In the genomic region with DNA sequence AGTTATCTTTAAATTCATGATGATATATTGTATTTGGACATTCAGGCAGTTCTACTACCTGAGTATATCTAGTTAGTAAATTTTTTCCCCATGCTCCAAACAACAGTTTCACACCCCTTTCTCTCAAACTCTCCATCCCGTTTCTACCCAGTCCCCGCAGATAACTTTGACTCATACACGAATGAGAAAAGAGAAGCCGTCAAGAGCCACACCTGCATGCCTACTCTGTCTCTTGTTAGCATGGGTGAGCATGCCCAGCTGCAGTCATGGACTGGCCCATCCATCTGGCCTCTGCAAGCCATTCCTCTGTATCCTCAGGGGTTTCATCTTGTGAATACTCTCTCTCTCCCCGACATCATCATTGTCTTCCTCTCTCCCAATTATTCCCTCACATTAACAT, we compare ENCODE assay signal across 15 cellular contexts. TPM values are rescaled to one million over a fixed set of nuclear protein-coding genes. Genes with fewer than 3 reads are reported as not detected.
DNase-seq lines count a peak whose midpoint lies in the region; ATAC-seq and TF ChIP-seq lines count a peak whose summit lies in the region.
"Had no signal": no experiment of that assay in that cellular context is flagged by ENCODE, and none has a peak within 500 bp of the region (broad histone marks: within the 10 kb centered on the region; RNA-seq: fewer than 3 reads in every experiment).

No MANE protein-coding gene starts in this region.

- H3K9me3 ChIP-seq in MM.1S (replicated peaks; ENCODE audit: insufficient read depth, low read length) (no peaks in the 10 kb centered on the region), mesenchymal stem cell (ENCODE audit: control insufficient read depth, low read length) (no peaks in the 10 kb centered on the region)

- H3K79me1 ChIP-seq in mesenchymal stem cell (replicated peaks; ENCODE audit: low read length, poor library complexity, severe bottlenecking), result no peaks in the 10 kb centered on the region

- DNase-seq in activated CD4-positive, alpha-beta T cell treated with anti-CD3 and anti-CD28 coated beads for 36 hours, result no peak
- no peak for DNase-seq in activated CD4-positive, alpha-beta T cell treated with anti-CD3 and anti-CD28 coated beads for 1 hour
- DNase-seq in MM.1S, result no peak
- DNase-seq in EL, result no peak
- no peak for DNase-seq in mesenchymal stem cell
- DNase-seq: Calu3; CD8-positive, alpha-beta T cell; HFFc6; MV-4-11; NCI-H1694 treated with DMSO at 0.1 percent for 48 hours; NCI-H510A; NCI-H748 treated with DMSO at 0.1 percent for 48 hours; Right ventricle myocardium superior had no signal

- POLR2A ChIA-PET in activated CD4-positive, alpha-beta T cell treated with anti-CD3 and anti-CD28 coated beads for 36 hours (lab: Charles Lee), result no interaction called here

- H4K8ac ChIP-seq in mesenchymal stem cell (ENCODE audit: low read length), result no peak overlapping the region

- CTCF ChIA-PET in activated CD4-positive, alpha-beta T cell treated with anti-CD3 and anti-CD28 coated beads for 36 hours (lab: Charles Lee), result interaction anchor here (1.3 kb wide), 1 partner anchor 9 kb away, joined by 5 read pairs; no protein-coding TSS in a partner anchor

- H2AFZ ChIP-seq in MM.1S (ENCODE audit: low read length) (no peak overlapping the region), mesenchymal stem cell (ENCODE audit: low read depth, low read length) (no peak overlapping the region)

- H2BK12ac ChIP-seq in mesenchymal stem cell (ENCODE audit: low read length in 2 of 2), result no peak overlapping the region

- no peaks in the 10 kb centered on the region for H3K9me2 ChIP-seq in MM.1S (replicated peaks; ENCODE audit: insufficient read depth, low read length)

- H3K27me3 ChIP-seq in MM.1S (replicated peaks; ENCODE audit: insufficient read depth, low read length), result no peaks in the 10 kb centered on the region
- H3K27me3 ChIP-seq in mesenchymal stem cell (ENCODE audit: control insufficient read depth in 1 of 2, insufficient read depth in 1 of 2, low read length in 2 of 2), result no peaks in the 10 kb centered on the region

- H2BK120ac ChIP-seq in mesenchymal stem cell (ENCODE audit: low read depth, low read length), result no peak overlapping the region

- 0 out of 2 replicates have a peak overlapping the region, but pooled peaks have one; percentile 4 for H3K4me2 ChIP-seq in MM.1S (ENCODE audit: low read depth, low read length)
- no peak overlapping the region for H3K4me2 ChIP-seq in mesenchymal stem cell (ENCODE audit: low read length, poor library complexity, severe bottlenecking)

- H3K23ac ChIP-seq in mesenchymal stem cell (ENCODE audit: low read length in 2 of 2), result no peak overlapping the region

- no peak overlapping the region for H2BK15ac ChIP-seq in mesenchymal stem cell (ENCODE audit: low read depth, poor library complexity, severe bottlenecking)

- no peak for TF ChIP-seq CTCF in MM.1S (IDR thresholded peaks at IDR 0.05; ENCODE audit: low read length)

- no peak overlapping the region for H3K4me3 ChIP-seq in MM.1S (ENCODE audit: low read length)
- no peak overlapping the region for H3K4me3 ChIP-seq in mesenchymal stem cell (ENCODE audit: insufficient read depth in 1 of 2, low read depth in 1 of 2, low read length in 2 of 2)

- no peak overlapping the region for H3K14ac ChIP-seq in mesenchymal stem cell (ENCODE audit: low read length in 2 of 2)

- H3K4me1 ChIP-seq in MM.1S (ENCODE audit: low read length) (peaks cover 50% of the 10 kb centered on the region), mesenchymal stem cell (ENCODE audit: control insufficient read depth, insufficient read depth, low read depth, low read length) (no peaks in the 10 kb centered on the region)

- H2BK5ac ChIP-seq in mesenchymal stem cell (ENCODE audit: low read depth, low read length, poor library complexity, severe bottlenecking), result no peak overlapping the region

- H3K9ac ChIP-seq in MM.1S (ENCODE audit: low read length), result no peak overlapping the region
- no peak overlapping the region for H3K9ac ChIP-seq in mesenchymal stem cell (ENCODE audit: low read length)

- intact Hi-C loops in activated CD4-positive, alpha-beta T cell treated with anti-CD3 and anti-CD28 coated beads for 36 hours (cut with DNase I, micrococcal nuclease), result no loop called here

- H3K4me1 Mint-ChIP-seq in activated CD4-positive, alpha-beta T cell treated with anti-CD3 and anti-CD28 coated beads for 36 hours, result peaks cover 16% of the 10 kb centered on the region
- H3K4me1 Mint-ChIP-seq in stimulated activated memory B cell treated with anti-CD40 and anti-IgM and Interleukin-4, amounts not matched to agents 10 μg/mL and 1 μg/mL and 100 μg/mL, for 72 hours, result peaks cover 9% of the 10 kb centered on the region

- no peak overlapping the region for H3K18ac ChIP-seq in mesenchymal stem cell (ENCODE audit: low read depth in 1 of 2, low read length in 2 of 2)

- H3K4me3 Mint-ChIP-seq in activated CD4-positive, alpha-beta T cell treated with anti-CD3 and anti-CD28 coated beads for 36 hours, result no peak overlapping the region
- H3K4me3 Mint-ChIP-seq in stimulated activated memory B cell treated with anti-CD40 and anti-IgM and Interleukin-4, amounts not matched to agents 10 μg/mL and 1 μg/mL and 100 μg/mL, for 72 hours, result no peak overlapping the region
- H3K4me3 Mint-ChIP-seq: CD8-positive, alpha-beta T cell; HFFc6 had no signal

- H3K27me3 Mint-ChIP-seq in activated CD4-positive, alpha-beta T cell treated with anti-CD3 and anti-CD28 coated beads for 36 hours, result no peaks in the 10 kb centered on the region
- no peaks in the 10 kb centered on the region for H3K27me3 Mint-ChIP-seq in stimulated activated memory B cell treated with anti-CD40 and anti-IgM and Interleukin-4, amounts not matched to agents 10 μg/mL and 1 μg/mL and 100 μg/mL, for 72 hours

- no peaks in the 10 kb centered on the region for H4K20me1 ChIP-seq in MM.1S (ENCODE audit: insufficient read depth, low read length)

- H3K36me3 ChIP-seq in MM.1S (replicated peaks; ENCODE audit: insufficient read depth, low read length) (no peaks in the 10 kb centered on the region), mesenchymal stem cell (ENCODE audit: control insufficient read depth in 1 of 2, insufficient read depth in 2 of 2, low read depth in 1 of 2, low read length in 2 of 2) (no peaks in the 10 kb centered on the region)

- H3K27ac ChIP-seq in MM.1S (ENCODE audit: low read length) (peak overlapping the region; percentile 27; the same call in 1 of the 2 replicates), mesenchymal stem cell (ENCODE audit: low read length, poor library complexity, severe bottlenecking) (no peak overlapping the region)

- 87% methylated on average over 5 of the region's 5 CpGs for WGBS in mesenchymal stem cell

- peaks cover 36% of the 10 kb centered on the region for H3F3A ChIP-seq in MM.1S (ENCODE audit: insufficient read depth, low read length)

- H3K27ac Mint-ChIP-seq in activated CD4-positive, alpha-beta T cell treated with anti-CD3 and anti-CD28 coated beads for 36 hours, result no peak overlapping the region
- no peak overlapping the region for H3K27ac Mint-ChIP-seq in stimulated activated memory B cell treated with anti-CD40 and anti-IgM and Interleukin-4, amounts not matched to agents 10 μg/mL and 1 μg/mL and 100 μg/mL, for 72 hours
- H3K27ac Mint-ChIP-seq: HFFc6 had no signal

- H3K4ac ChIP-seq in mesenchymal stem cell (ENCODE audit: low read depth in 1 of 2, low read length in 2 of 2), result no peak overlapping the region

- no peak overlapping the region for H2AK5ac ChIP-seq in mesenchymal stem cell (ENCODE audit: low read length, severe bottlenecking)

- H4K91ac ChIP-seq in mesenchymal stem cell (ENCODE audit: low read length), result no peak overlapping the region

- no peaks in the 10 kb centered on the region for H3K9me3 Mint-ChIP-seq in activated CD4-positive, alpha-beta T cell treated with anti-CD3 and anti-CD28 coated beads for 36 hours (ENCODE audit: low read depth)
- H3K9me3 Mint-ChIP-seq in stimulated activated memory B cell treated with anti-CD40 and anti-IgM and Interleukin-4, amounts not matched to agents 10 μg/mL and 1 μg/mL and 100 μg/mL, for 72 hours, result no peaks in the 10 kb centered on the region
- H3K9me3 Mint-ChIP-seq: CD8-positive, alpha-beta T cell; HFFc6 had no signal

- no peaks in the 10 kb centered on the region for H3K79me2 ChIP-seq in MM.1S (ENCODE audit: low read length)

- ATAC-seq in activated CD4-positive, alpha-beta T cell treated with anti-CD3 and anti-CD28 coated beads for 36 hours, result peak; percentile 33
- ATAC-seq in GM18909 (IDR thresholded peaks at IDR 0.05; ENCODE audit: poor library complexity, unreplicated experiment), result peak; percentile 39
- peak; percentile 7 for ATAC-seq in stimulated activated memory B cell treated with anti-CD40 and anti-IgM and Interleukin-4, amounts not matched to agents 10 μg/mL and 1 μg/mL and 100 μg/mL, for 72 hours
- ATAC-seq: CD8-positive, alpha-beta T cell had no signal

- H3K36me3 Mint-ChIP-seq in activated CD4-positive, alpha-beta T cell treated with anti-CD3 and anti-CD28 coated beads for 36 hours (ENCODE audit: low read depth), result peaks cover 19% of the 10 kb centered on the region
- peaks cover 6% of the 10 kb centered on the region for H3K36me3 Mint-ChIP-seq in stimulated activated memory B cell treated with anti-CD40 and anti-IgM and Interleukin-4, amounts not matched to agents 10 μg/mL and 1 μg/mL and 100 μg/mL, for 72 hours

RNA-seq across cellular contexts. Expression of gene MYB, which starts 41.5 kb away (rescaled TPM):
- 10 to 100 TPM; 29.2 to 35.9 TPM for total RNA-seq in activated CD4-positive, alpha-beta T cell treated with anti-CD3 and anti-CD28 coated beads for 36 hours
- 1.1 TPM for polyA plus RNA-seq in mesenchymal stem cell (2013, experiment 1 of 2)
- 0.88 TPM for polyA plus RNA-seq in mesenchymal stem cell (2013, experiment 2 of 2)
